In genomic region chr4:121408567-121408966, GRCh38 we compare ENCODE assay signal across 13 cellular contexts. TPM values are rescaled to one million over a fixed set of nuclear protein-coding genes. Genes with fewer than 3 reads are reported as not detected.
"Had no signal": no experiment of that assay in that cellular context is flagged by ENCODE, and none has a peak within 500 bp of the region (broad histone marks: within the 10 kb centered on the region; RNA-seq: fewer than 3 reads in every experiment).

No MANE protein-coding gene starts in this region.

RNA-seq across cellular contexts. Expression of gene QRFPR, which starts 27.7 kb away (rescaled TPM):
- total RNA-seq: activated B cell treated with CpG ODN at 0.5 μM for 24 hours; activated CD4-positive, alpha-beta memory T cell treated with anti-CD3 and anti-CD28 coated beads for 36 hours; activated CD4-positive, alpha-beta memory T cell treated with anti-CD3 and anti-CD28 coated beads, Interleukin-2, amount 10 ng/mL, durations not matched to agents 7 days and 5 days; activated CD4-positive, alpha-beta T cell treated with anti-CD3 and anti-CD28 coated beads for 36 hours; activated CD4-positive, alpha-beta T cell treated with anti-CD3 and anti-CD28 coated beads, Interleukin-2, amount 10 ng/mL, durations not matched to agents 24 days and 14 days; activated CD4-positive, alpha-beta T cell treated with anti-CD3 and anti-CD28 coated beads, Interleukin-2, amount 10 ng/mL, durations not matched to agents 7 days and 5 days; activated CD8-positive, alpha-beta memory T cell treated with anti-CD3 and anti-CD28 coated beads for 36 hours; activated CD8-positive, alpha-beta T cell treated with anti-CD3 and anti-CD28 coated beads for 36 hours; activated CD8-positive, alpha-beta T cell treated with anti-CD3 and anti-CD28 coated beads, Interleukin-2, amount 10 ng/mL, durations not matched to agents 7 days and 5 days; T-cell; T-helper 1 cell treated with Interleukin-12 subunit alpha and Interleukin-12 subunit beta and Interleukin-4 antibody, amounts not matched to agents 30 ng/mL and 1 ng/mL, for 36 hours; T-helper 17 cell; T-helper 2 cell treated with Interferon-gamma antibody and Interleukin-4, amounts not matched to agents 100 ng/mL and 5 ng/mL, for 36 hours had no signal
